In the genomic region with DNA sequence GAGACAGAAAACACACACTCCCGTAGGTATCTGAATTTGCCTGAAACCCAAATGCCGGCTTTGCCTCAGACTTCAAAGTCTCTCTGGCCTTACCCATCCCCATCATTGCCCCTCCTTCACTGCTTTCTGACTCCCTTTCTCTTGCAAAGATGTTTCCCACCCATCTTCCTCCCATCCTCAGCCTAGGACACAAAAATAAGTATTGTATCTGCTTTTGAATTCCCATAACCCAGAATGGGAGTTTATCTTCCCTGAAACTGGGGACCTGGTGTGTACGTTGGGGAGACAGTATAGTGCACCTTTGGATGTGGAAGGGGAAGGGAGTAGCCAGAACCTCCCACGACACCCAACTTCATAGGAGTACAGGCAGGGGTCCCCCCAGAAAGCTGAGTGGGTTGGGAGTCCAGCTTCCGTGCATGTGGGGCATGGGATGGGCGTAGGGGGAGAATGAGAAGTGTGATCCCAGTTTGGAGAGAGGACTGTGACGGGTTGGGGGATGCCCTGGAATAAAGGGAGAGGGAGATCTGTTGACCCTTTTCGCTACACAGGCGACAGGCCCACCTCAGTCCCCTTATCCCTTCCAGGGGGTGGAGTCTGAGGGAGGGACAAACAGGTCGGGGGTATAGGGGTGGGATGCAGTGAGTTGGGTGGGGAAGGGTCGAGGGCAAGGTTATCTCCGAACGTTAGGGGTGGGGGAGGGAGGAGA, we compare ENCODE assay signal across 8 cellular contexts. TPM values are rescaled to one million over a fixed set of nuclear protein-coding genes. Genes with fewer than 3 reads are reported as not detected.
DNase-seq lines count a peak whose midpoint lies in the region; ATAC-seq and TF ChIP-seq lines count a peak whose summit lies in the region.

No MANE protein-coding gene starts in this region.

- no peak for TF ChIP-seq CTCF in CD8-positive, alpha-beta T cell (IDR thresholded peaks at IDR 0.05)
- TF ChIP-seq CTCF in Panc1 (IDR thresholded peaks at IDR 0.05) = no peak
- TF ChIP-seq CTCF in epithelial cell of proximal tubule (conservative IDR thresholded peaks at IDR 0.05; ENCODE audit: low read depth, low read length) = no peak

- H3K4me3 ChIP-seq in CD8-positive, alpha-beta T cell (ENCODE audit: low read depth, low read length) = peak overlapping the region; percentile 60
- H3K4me3 ChIP-seq in Panc1 (ENCODE audit: low read depth in 2 of 2, low read length in 2 of 2) = peak overlapping the region; percentile 58 to 59
- peak overlapping the region; percentile 56 for H3K4me3 ChIP-seq in epithelial cell of proximal tubule (ENCODE audit: low read depth, low read length)
- peak overlapping the region; percentile 5 for H3K4me3 ChIP-seq in trophoblast cell (ENCODE audit: low read depth, low read length)

- in situ Hi-C loops in Panc1 (cut with HindIII; ENCODE audit: low pct_unique_long_range_greater_than_20kb, low sequenced_read_pairs) = no loop called here

- no peak overlapping the region for H2AK5ac ChIP-seq in trophoblast cell (ENCODE audit: low read length)

- BruUV-seq in Panc1 (replicated peaks; lab: Mats Ljungman, UMichigan) = no TSS peak

- no peak overlapping the region for H3K18ac ChIP-seq in trophoblast cell (ENCODE audit: low read length)

- peak overlapping the region; percentile 64 for H3K4me2 ChIP-seq in trophoblast cell (ENCODE audit: low read length)

- H3K79me2 ChIP-seq in trophoblast cell (ENCODE audit: control insufficient read depth, insufficient read depth, low read length, poor library complexity) = peaks cover 8% of the 10 kb centered on the region

- H3K9me3 Mint-ChIP-seq in CD8-positive, alpha-beta T cell = no peaks in the 10 kb centered on the region

- intact Hi-C loops in CD8-positive, alpha-beta T cell (cut with DNase I, micrococcal nuclease) = loop anchor here in 1 of 2 experiments (2.0 to 5.0 kb wide), 2 partner anchors 143 to 862 kb away; a partner anchor contains a TSS
- intact Hi-C loops in Panc1 (cut with micrococcal nuclease; ENCODE audit: unreplicated experiment) = no loop called here

- no peaks in the 10 kb centered on the region for H3K9me3 ChIP-seq in CD8-positive, alpha-beta T cell (ENCODE audit: low read length)
- H3K9me3 ChIP-seq in Panc1 (ENCODE audit: control insufficient read depth, insufficient read depth, low read depth, low read length) (no peaks in the 10 kb centered on the region), trophoblast cell (ENCODE audit: insufficient read depth, low read depth, low read length) (peaks cover 3% of the 10 kb centered on the region)

- H3K4ac ChIP-seq in trophoblast cell (ENCODE audit: low read depth, low read length) = no peak overlapping the region

- H3K9ac ChIP-seq in trophoblast cell (ENCODE audit: low read length) = no peak overlapping the region

- H3K36me3 ChIP-seq in CD8-positive, alpha-beta T cell (ENCODE audit: insufficient read depth, low read length) = no peaks in the 10 kb centered on the region
- peaks cover 4% of the 10 kb centered on the region; the same call in 1 of the 2 replicates for H3K36me3 ChIP-seq in Panc1 (ENCODE audit: control insufficient read depth, insufficient read depth, low read length)
- H3K36me3 ChIP-seq in trophoblast cell (ENCODE audit: control insufficient read depth in 1 of 2, insufficient read depth in 2 of 2, low read length in 2 of 2) = peaks cover 0 to 4% of the 10 kb centered on the region in 2 experiments

- H3K36me3 Mint-ChIP-seq in CD8-positive, alpha-beta T cell = peaks cover 3% of the 10 kb centered on the region

- CTCF ChIA-PET in CD8-positive, alpha-beta T cell (lab: Charles Lee) = interaction anchor here (0.6 kb wide), 1 partner anchor 53 kb away, joined by 3 read pairs; no protein-coding TSS in a partner anchor
- CTCF ChIA-PET in Panc1 (lab: Charles Lee) = no interaction called here

- H3K23ac ChIP-seq in trophoblast cell (ENCODE audit: low read length) = no peak overlapping the region

- ATAC-seq in CD8-positive, alpha-beta T cell = no peak
- ATAC-seq in Panc1 (peak; percentile 1; the same call in 1 of the 2 replicates), GM21447 (IDR thresholded peaks at IDR 0.05; ENCODE audit: unreplicated experiment) (no peak), HG03460 (IDR thresholded peaks at IDR 0.05; ENCODE audit: unreplicated experiment) (no peak)

- H2AFZ ChIP-seq in trophoblast cell (ENCODE audit: insufficient read depth, low read length, poor library complexity) = no peak overlapping the region

- H4K12ac ChIP-seq in trophoblast cell (ENCODE audit: low read depth, low read length) = no peak overlapping the region

- H4K8ac ChIP-seq in trophoblast cell (ENCODE audit: low read depth, low read length) = no peak overlapping the region

- no peak overlapping the region for H4K91ac ChIP-seq in trophoblast cell (ENCODE audit: low read depth, low read length)

- peaks cover 5% of the 10 kb centered on the region for H3K79me1 ChIP-seq in trophoblast cell (ENCODE audit: low read length)

- no peak overlapping the region for H2BK120ac ChIP-seq in trophoblast cell (ENCODE audit: insufficient read depth, low read length, poor library complexity)

- no peaks in the 10 kb centered on the region for H3K27me3 ChIP-seq in CD8-positive, alpha-beta T cell (ENCODE audit: insufficient read depth, low read length)
- H3K27me3 ChIP-seq in Panc1 (ENCODE audit: control insufficient read depth, insufficient read depth, low read length) (no peaks in the 10 kb centered on the region), trophoblast cell (ENCODE audit: insufficient read depth, low read length) (peaks cover 22% of the 10 kb centered on the region)

- POLR2A ChIA-PET in CD8-positive, alpha-beta T cell (lab: Charles Lee) = no interaction called here
- POLR2A ChIA-PET in Panc1 (lab: Charles Lee) = no interaction called here

- no peaks in the 10 kb centered on the region for H3K27me3 Mint-ChIP-seq in CD8-positive, alpha-beta T cell (ENCODE audit: low read depth)

- no peak overlapping the region for H2BK5ac ChIP-seq in trophoblast cell (ENCODE audit: low read depth, low read length, poor library complexity)

- H3K4me1 ChIP-seq in CD8-positive, alpha-beta T cell (ENCODE audit: insufficient read depth, low read length) = peaks cover 27% of the 10 kb centered on the region
- H3K4me1 ChIP-seq in Panc1 (ENCODE audit: control insufficient read depth, insufficient read depth, low read length) (peaks cover 20% of the 10 kb centered on the region), trophoblast cell (ENCODE audit: control insufficient read depth in 1 of 2, insufficient read depth in 2 of 2, low read length in 2 of 2) (peaks cover 11 to 15% of the 10 kb centered on the region in 2 experiments)

- no peak overlapping the region for H3K27ac ChIP-seq in CD8-positive, alpha-beta T cell (ENCODE audit: low read depth, low read length)
- H3K27ac ChIP-seq in Panc1 (ENCODE audit: low read length) (no peak overlapping the region), trophoblast cell (ENCODE audit: low read depth, low read length) (no peak overlapping the region)

- no peak overlapping the region for H3K14ac ChIP-seq in trophoblast cell (ENCODE audit: low read length)

- no peak overlapping the region for H2BK12ac ChIP-seq in trophoblast cell (ENCODE audit: low read length)

- no CpG with 5 or more reads among the region's 13 CpGs for WGBS in trophoblast cell (ENCODE audit: extremely low coverage, insufficient coverage, insufficient read length)

- H3K4me1 Mint-ChIP-seq in CD8-positive, alpha-beta T cell (ENCODE audit: low read depth) = peaks cover 48% of the 10 kb centered on the region

- DNase-seq in CD8-positive, alpha-beta T cell = no peak
- DNase-seq in Panc1 (ENCODE audit: low read depth, low spot score) (no peak), epithelial cell of proximal tubule (ENCODE audit: low read depth) (no peak), trophoblast cell (no peak), NCI-H748 (lab: John Stamatoyannopoulos, UW; ENCODE audit: unreplicated experiment) (no peak), NCI-H2171 treated with DMSO at 0.1 percent for 48 hours (lab: John Stamatoyannopoulos, UW) (no peak)

- H3K27ac Mint-ChIP-seq in CD8-positive, alpha-beta T cell = no peak overlapping the region

- H3K4me3 Mint-ChIP-seq in CD8-positive, alpha-beta T cell = peak overlapping the region; percentile 63

RNA-seq across cellular contexts. Expression of a gene that starts 0.5 kb away (rescaled TPM):
- under 1 TPM; 0.60 to 0.69 TPM for total RNA-seq in CD8-positive, alpha-beta T cell
- 3.0 TPM for total RNA-seq in Panc1 (2021; ENCODE audit: unreplicated experiment)
- 3.1 TPM for polyA plus RNA-seq in Panc1 (2012; ENCODE audit: insufficient read length)
- 0.46 and 0.51 TPM in 2 replicates for total RNA-seq in epithelial cell of proximal tubule
- polyA plus RNA-seq in trophoblast cell (2013) = 0.21 TPM in 2 replicates

RNA-seq across cellular contexts. Expression of a gene that starts 2.4 kb away (rescaled TPM):
- 10 to 100 TPM; 39.2 to 43.3 TPM for total RNA-seq in CD8-positive, alpha-beta T cell
- total RNA-seq in Panc1 (2021; ENCODE audit: unreplicated experiment) (97.6 TPM), epithelial cell of proximal tubule (140 and 202 TPM in 2 replicates)
- polyA plus RNA-seq in Panc1 (2012; ENCODE audit: insufficient read length) = 109 TPM
- 118 and 119 TPM in 2 replicates for polyA plus RNA-seq in trophoblast cell (2013)

RNA-seq across cellular contexts. Expression of a gene that starts 26.7 kb away (rescaled TPM):
- total RNA-seq in CD8-positive, alpha-beta T cell = 10 to 100 TPM; 52.9 to 70.5 TPM
- total RNA-seq in Panc1 (2021; ENCODE audit: unreplicated experiment) (115 TPM), epithelial cell of proximal tubule (3.5 and 6.3 TPM in 2 replicates)
- 99.2 TPM for polyA plus RNA-seq in Panc1 (2012; ENCODE audit: insufficient read length)
- polyA plus RNA-seq in trophoblast cell (2013) = 54.4 TPM in 2 replicates

RNA-seq across cellular contexts. Expression of a gene that starts 29.0 kb away (rescaled TPM):
- total RNA-seq in CD8-positive, alpha-beta T cell = 100 to 1,000 TPM; 137 to 143 TPM
- total RNA-seq in Panc1 (2021; ENCODE audit: unreplicated experiment) (47.2 TPM), epithelial cell of proximal tubule (13.5 and 20.2 TPM in 2 replicates)
- polyA plus RNA-seq in Panc1 (2012; ENCODE audit: insufficient read length) = 24.6 TPM
- 106 and 110 TPM in 2 replicates for polyA plus RNA-seq in trophoblast cell (2013)

RNA-seq across cellular contexts. Expression of a gene that starts 41.6 kb away (rescaled TPM):
- 10 to 100 TPM; 16.4 to 20.1 TPM for total RNA-seq in CD8-positive, alpha-beta T cell
- 62.6 TPM for total RNA-seq in Panc1 (2021; ENCODE audit: unreplicated experiment)
- polyA plus RNA-seq in Panc1 (2012; ENCODE audit: insufficient read length) = 41.7 TPM
- total RNA-seq in epithelial cell of proximal tubule = 34.2 and 46.6 TPM in 2 replicates
- 31.5 and 32.2 TPM in 2 replicates for polyA plus RNA-seq in trophoblast cell (2013)

Comparison
In these comparisons a context has a peak if more than half of its experiments do, and no peak if none do; other contexts are left out.
1. H3K4me3 ChIP-seq: peak in every context shown above with its lines; median percentile 60 in CD8-positive, alpha-beta T cell; 58 in Panc1; 56 in epithelial cell of proximal tubule; 5 in trophoblast cell.